8 cellular contexts compared by ENCODE assay signal in genomic region chr7:77439572-77439971, GRCh38. TPM values are rescaled to one million over a fixed set of nuclear protein-coding genes. Genes with fewer than 3 reads are reported as not detected.
DNase-seq lines count a peak whose midpoint lies in the region; ATAC-seq, FAIRE-seq and TF ChIP-seq lines count a peak whose summit lies in the region.

No MANE protein-coding gene starts in this region.

- H2BK5ac ChIP-seq in H1 (ENCODE audit: low read depth, low read length): no peak overlapping the region

- H3K27ac ChIP-seq in H1 (ENCODE audit: low read depth, low read length) (no peak overlapping the region), neural progenitor cell (no peak overlapping the region)

- no peak for TF ChIP-seq POLR2A in H1 (IDR thresholded peaks at IDR 0.05; ENCODE audit: control extremely low read depth in 1 of 2, low read depth in 2 of 2, low read length in 2 of 2)

- H3F3A ChIP-seq in neural progenitor cell (ENCODE audit: low read depth): no peaks in the 10 kb centered on the region

- no peak overlapping the region for H2BK12ac ChIP-seq in H1 (ENCODE audit: low read depth, low read length)

- H3K9me3 ChIP-seq in H1 (ENCODE audit: insufficient read depth in 2 of 2, low read depth in 1 of 2, low read length in 1 of 2) (no peaks in the 10 kb centered on the region), neural progenitor cell (ENCODE audit: low read depth) (no peaks in the 10 kb centered on the region)

- POLR2A ChIA-PET in H1 (lab: Charles Lee; ENCODE audit: partially characterized antibody): no interaction called here

- no peak for DNase-seq in D721Med (ENCODE audit: insufficient read length, low spot score)
- peak; percentile 90 for DNase-seq in NCI-H69 (lab: John Stamatoyannopoulos, UW)
- no peak for DNase-seq in H1 (ENCODE audit: low read depth in 1 of 2, low spot score in 2 of 2)
- peak; percentile 23 for DNase-seq in neural progenitor cell (ENCODE audit: low spot score)
- DNase-seq in NCI-H446 (lab: John Stamatoyannopoulos, UW): no peak
- no peak for DNase-seq in ecto neural progenitor cell (ENCODE audit: low spot score)

- no peaks in the 10 kb centered on the region for H3K79me1 ChIP-seq in H1 (ENCODE audit: low read depth, low read length)

- no peak overlapping the region for H3K27ac Mint-ChIP-seq in neural progenitor cell

- H3K9me3 Mint-ChIP-seq in neural progenitor cell: no peaks in the 10 kb centered on the region

- H3K4ac ChIP-seq in H1 (replicated peaks; ENCODE audit: insufficient read length, low read depth, low read length): no peak overlapping the region

- no peak for ATAC-seq in HG02981 (IDR thresholded peaks at IDR 0.05; ENCODE audit: unreplicated experiment)
- ATAC-seq in GM19035 (IDR thresholded peaks at IDR 0.05; ENCODE audit: unreplicated experiment): no peak

- H3K4me3 ChIP-seq in H1 (ENCODE audit: extremely low read depth in 1 of 4, insufficient read depth in 2 of 4, low read depth in 3 of 4, low read length in 4 of 4) (no peak overlapping the region), neural progenitor cell (no peak overlapping the region)

- H3K4me3 Mint-ChIP-seq in neural progenitor cell: no peak overlapping the region

- H4K91ac ChIP-seq in H1 (replicated peaks; ENCODE audit: insufficient read length, low read length): no peak overlapping the region

- no peak overlapping the region for H4K8ac ChIP-seq in H1 (ENCODE audit: extremely low read depth, insufficient read depth, low read length)

- no peaks in the 10 kb centered on the region for H3K36me3 ChIP-seq in H1 (ENCODE audit: control insufficient read depth in 2 of 4, insufficient read depth in 4 of 4, low read length in 3 of 4)
- H3K36me3 ChIP-seq in neural progenitor cell: no peaks in the 10 kb centered on the region

- no peak overlapping the region for H2BK120ac ChIP-seq in H1 (replicated peaks; ENCODE audit: low read depth, low read length)

- H2AFZ ChIP-seq in H1 (ENCODE audit: low read length): peak overlapping the region; percentile 84; the same call in 1 of the 2 replicates
- peak overlapping the region; percentile 59 for H2AFZ ChIP-seq in neural progenitor cell (replicated peaks)

- FAIRE-seq in D721Med (lab: Jason Lieb, UNC) (no peak), H1 (lab: Jason Lieb, UNC) (no peak)

- H3K4me2 ChIP-seq in H1 (ENCODE audit: insufficient read depth in 1 of 2, low read depth in 2 of 2, low read length in 2 of 2): no peak overlapping the region
- no peak overlapping the region for H3K4me2 ChIP-seq in neural progenitor cell

- CTCF ChIA-PET in H1 (lab: Charles Lee; ENCODE audit: partially characterized antibody): interaction anchor here (0.6 to 1.9 kb wide), 6 partner anchors 10 to 558 kb away, joined by 3 to 9 read pairs (median 3); no protein-coding TSS in a partner anchor

- no peaks in the 10 kb centered on the region for H3K79me2 ChIP-seq in H1 (ENCODE audit: control insufficient read depth in 1 of 2, insufficient read depth in 2 of 2, low read length in 2 of 2)
- H3K79me2 ChIP-seq in neural progenitor cell (ENCODE audit: low read depth): no peaks in the 10 kb centered on the region

- 66% methylated on average over 5 of the region's 5 CpGs; no CpG with 5 or more reads in 1 of the 2 experiments for WGBS in H1 (ENCODE audit: extremely low coverage in 1 of 2, insufficient coverage in 1 of 2, insufficient read length in 1 of 2, insufficient replicate concordance in 2 of 2, low coverage in 1 of 2, low lambda C conversion rate in 2 of 2, missing lambda C conversion rate in 1 of 2), 2 experiments

- H3K27me3 ChIP-seq in H1 (replicated peaks in 1 of 4; ENCODE audit: control insufficient read depth in 3 of 4, extremely low read depth in 1 of 4, insufficient read depth in 3 of 4, low read length in 3 of 4) (no peaks in the 10 kb centered on the region; a peak in 1 of 7 replicates), neural progenitor cell (no peaks in the 10 kb centered on the region)

- H4K5ac ChIP-seq in H1 (ENCODE audit: insufficient read length, low read depth, low read length): no peak overlapping the region

- no peaks in the 10 kb centered on the region; the same call in 1 of the 2 replicates for H3K23me2 ChIP-seq in H1 (ENCODE audit: low read depth, low read length)

- peak; percentile 52 to 54 for TF ChIP-seq RAD21 in H1 (IDR thresholded peaks at IDR 0.05 in 1 of 2, conservative IDR thresholded peaks at IDR 0.05 in 1 of 2; ENCODE audit: low read depth in 2 of 2, low read length in 2 of 2)

- no peaks in the 10 kb centered on the region for H4K20me1 ChIP-seq in H1 (replicated peaks in 1 of 2; ENCODE audit: control insufficient read depth in 1 of 2, insufficient read depth in 2 of 2, low read length in 2 of 2)
- no peaks in the 10 kb centered on the region for H4K20me1 ChIP-seq in neural progenitor cell (ENCODE audit: low read depth)

- no peaks in the 10 kb centered on the region for H3K36me3 Mint-ChIP-seq in neural progenitor cell

- H2BK20ac ChIP-seq in H1 (ENCODE audit: low read length): no peak overlapping the region

- peaks cover 14% of the 10 kb centered on the region for H3K4me1 Mint-ChIP-seq in neural progenitor cell

- no peak overlapping the region for H2BK15ac ChIP-seq in H1 (ENCODE audit: low read length)

- H3K4me1 ChIP-seq in H1 (replicated peaks in 1 of 4; ENCODE audit: control insufficient read depth in 3 of 4, insufficient read depth in 4 of 4, low read length in 3 of 4): peaks cover 0 to 3% (median 0%) of the 10 kb centered on the region in 4 experiments; a peak in 2 of 7 replicates
- H3K4me1 ChIP-seq in neural progenitor cell: no peaks in the 10 kb centered on the region

- TF ChIP-seq EP300 in H1 (IDR thresholded peaks at IDR 0.05; ENCODE audit: borderline replicate concordance in 1 of 2, low read depth in 2 of 2, low read length in 2 of 2): no peak

- H2AK5ac ChIP-seq in H1 (ENCODE audit: low read depth, low read length): no peak overlapping the region

- H3K9ac ChIP-seq in H1 (replicated peaks in 1 of 4; ENCODE audit: extremely low read depth in 1 of 4, low read depth in 3 of 4, low read length in 3 of 4) (no peak overlapping the region), neural progenitor cell (no peak overlapping the region)

- no peak overlapping the region for H3K23ac ChIP-seq in H1 (ENCODE audit: insufficient read length)

- H3K14ac ChIP-seq in H1 (ENCODE audit: insufficient read length): no peak overlapping the region

- peaks cover 2% of the 10 kb centered on the region for H3K27me3 Mint-ChIP-seq in neural progenitor cell (ENCODE audit: insufficient read depth, low read depth)

- no peak overlapping the region for H3K18ac ChIP-seq in H1 (ENCODE audit: extremely low read depth, low read length)

- H3K56ac ChIP-seq in H1 (replicated peaks; ENCODE audit: insufficient read length, low read depth, low read length): no peak overlapping the region

- TF ChIP-seq CTCF in D721Med (IDR thresholded peaks at IDR 0.05; ENCODE audit: insufficient read depth, missing control alignments) (peak; percentile 38), H1 (IDR thresholded peaks at IDR 0.05; ENCODE audit: control extremely low read depth in 1 of 3, insufficient read depth in 1 of 3, low read depth in 1 of 3, low read length in 3 of 3) (peak in 1 of 3 experiments; percentile 27; a peak in 1 of 4 replicates), neural progenitor cell (IDR thresholded peaks at IDR 0.05) (peak; percentile 19)

TF ChIP-seq in H1, 55 proteins besides CTCF, POLR2A, EP300 and RAD21:
- TF ChIP-seq SP1 (IDR thresholded peaks at IDR 0.05; ENCODE audit: low read depth, low read length): no peak
- no peak for TF ChIP-seq KDM4A (IDR thresholded peaks at IDR 0.05; ENCODE audit: low read depth, low read length, severe bottlenecking)
- TF ChIP-seq ZNF274 (IDR thresholded peaks at IDR 0.05; ENCODE audit: borderline replicate concordance, extremely low read depth, low read length): no peak

RNA-seq across cellular contexts. Expression of gene GSAP, which starts 23.4 kb away (rescaled TPM):
- total RNA-seq in H1 (2021; fragmentation: NEBNext Ultra II Directional; extraction: Animal tissue kit (Norgen Biotek cat#: 25700)): 0.93 and 0.94 TPM in 2 replicates
- polyA plus RNA-seq in H1 (2011; rRNA removed): 1.7 and 2.1 TPM in 2 replicates
- 2.5 TPM for polyA plus RNA-seq in H1 (2011; cell fraction: cytosol; rRNA removed)
- 5.9 TPM for polyA plus RNA-seq in H1 (2011; cell fraction: nucleus; rRNA removed)
- 1.4 to 3.0 TPM (median 1.6 TPM) in 4 replicates for polyA plus RNA-seq in H1 (2012, experiment 1 of 2)
- not detected for polyA plus RNA-seq in H1 (2012, experiment 2 of 2)
- polyA plus RNA-seq in H1 (2013, experiment 1 of 2): 0.67 TPM
- polyA plus RNA-seq in H1 (2013, experiment 2 of 2): 0.40 TPM
- polyA minus RNA-seq in H1 (2011; rRNA and poly(A)+ RNA removed): 4.3 and 6.0 TPM in 2 replicates
- 2.1 TPM for polyA minus RNA-seq in H1 (2011; cell fraction: cytosol; rRNA and poly(A)+ RNA removed)
- 12.0 TPM for polyA minus RNA-seq in H1 (2011; cell fraction: nucleus; rRNA and poly(A)+ RNA removed)
- total RNA-seq in neural progenitor cell (ENCODE audit: low replicate concordance): 2.0 and 2.6 TPM in 2 replicates

Comparison
In these comparisons a context has a peak if more than half of its experiments do, and no peak if none do; other contexts are left out.
1. DNase-seq: peak in NCI-H69 (single experiment) and neural progenitor cell (single experiment); none in D721Med (single experiment), H1 (0 of 2), NCI-H446 (0 of 2) and ecto neural progenitor cell (single experiment).